In genomic region chr7:92834661-92835139, GRCh38 we compare ENCODE assay signal across 8 cellular contexts. TPM values are rescaled to one million over a fixed set of nuclear protein-coding genes. Genes with fewer than 3 reads are reported as not detected.
DNase-seq lines count a peak whose midpoint lies in the region; ATAC-seq, FAIRE-seq and TF ChIP-seq lines count a peak whose summit lies in the region.

No MANE protein-coding gene starts in this region.

- no peak overlapping the region for H2AFZ ChIP-seq in astrocyte (ENCODE audit: low read depth, low read length)

- H3K27ac Mint-ChIP-seq in astrocyte (ENCODE audit: unreplicated experiment) = peak overlapping the region; percentile 96

- DNase-seq in EL (peak; percentile 38), LoVo (ENCODE audit: low spot score) (peak; percentile 31), astrocyte (ENCODE audit: low read depth) (no peak), DMS153 treated with DMSO at 0.1 percent for 48 hours (lab: John Stamatoyannopoulos, UW; ENCODE audit: unreplicated experiment) (no peak)
- peak; percentile 3 for DNase-seq in stimulated activated CD8-positive, alpha-beta memory T cell treated with anti-CD3 and anti-CD28 coated beads, Interleukin-15, amount 100 ng/mL, for 24 hours (ENCODE audit: low read depth)

- peaks cover 4% of the 10 kb centered on the region for H3K36me3 ChIP-seq in astrocyte (ENCODE audit: insufficient read depth, low read length)

- no peak for TF ChIP-seq CTCF in astrocyte (IDR thresholded peaks at IDR 0.05; ENCODE audit: insufficient read depth, low read depth, low read length)

- H3K4me1 Mint-ChIP-seq in astrocyte (ENCODE audit: low read depth, unreplicated experiment) = peaks cover 26% of the 10 kb centered on the region

- H3K9me3 Mint-ChIP-seq in astrocyte (ENCODE audit: unreplicated experiment) = no peaks in the 10 kb centered on the region

- H3K27me3 Mint-ChIP-seq in astrocyte (ENCODE audit: low read depth, unreplicated experiment) = no peaks in the 10 kb centered on the region

- no peak for FAIRE-seq in astrocyte (lab: Jason Lieb, UNC)

- peak overlapping the region; percentile 100 for H3K4me3 Mint-ChIP-seq in astrocyte (ENCODE audit: unreplicated experiment)

- H3K9me3 ChIP-seq in astrocyte (ENCODE audit: insufficient read depth, low read depth, low read length) (no peaks in the 10 kb centered on the region), iPS-18c (ENCODE audit: control insufficient read depth, insufficient read depth, low read length) (no peaks in the 10 kb centered on the region)

- H3K9ac ChIP-seq in astrocyte (ENCODE audit: low read length) = peak overlapping the region; percentile 98

- no peaks in the 10 kb centered on the region for H3K27me3 ChIP-seq in astrocyte (ENCODE audit: insufficient read depth, low read length)

- H3K79me2 ChIP-seq in astrocyte (ENCODE audit: insufficient read depth, low read length) = peaks cover 67% of the 10 kb centered on the region

- peaks cover 10% of the 10 kb centered on the region for H3K36me3 Mint-ChIP-seq in astrocyte (ENCODE audit: low read depth, unreplicated experiment)

- peaks cover 4% of the 10 kb centered on the region for H4K20me1 ChIP-seq in astrocyte (ENCODE audit: insufficient read depth, low read length)

- peak overlapping the region; percentile 98 for H3K27ac ChIP-seq in astrocyte (ENCODE audit: low read depth, low read length)

- H3K4me3 ChIP-seq in astrocyte (ENCODE audit: insufficient read depth, low read depth, low read length) (peak overlapping the region; percentile 85), iPS-18c (ENCODE audit: insufficient read depth, low read depth, low read length) (peak overlapping the region; percentile 78)

- ATAC-seq in HG03095 (IDR thresholded peaks at IDR 0.05; ENCODE audit: unreplicated experiment) = no peak
- no peak for ATAC-seq in GM19395 (IDR thresholded peaks at IDR 0.05; ENCODE audit: unreplicated experiment)

- H3K4me2 ChIP-seq in astrocyte (ENCODE audit: low read length) = peak overlapping the region; percentile 95

- peaks cover 18% of the 10 kb centered on the region for H3K4me1 ChIP-seq in astrocyte (ENCODE audit: insufficient read depth, low read length)

RNA-seq across cellular contexts. Expression of gene CDK6, which starts 1.7 kb away (rescaled TPM):
- total RNA-seq in astrocyte = 140 and 160 TPM in 2 replicates

Comparison
In these comparisons a context has a peak if more than half of its experiments do, and no peak if none do; other contexts are left out.
1. DNase-seq: peak in EL (single experiment), LoVo (single experiment) and stimulated activated CD8-positive, alpha-beta memory T cell treated with anti-CD3 and anti-CD28 coated beads, Interleukin-15, amount 100 ng/mL, for 24 hours (single experiment); none in astrocyte (single experiment) and DMS153 treated with DMSO at 0.1 percent for 48 hours (single experiment).